ENCODE assay signal across 5 cellular contexts in the genomic region with DNA sequence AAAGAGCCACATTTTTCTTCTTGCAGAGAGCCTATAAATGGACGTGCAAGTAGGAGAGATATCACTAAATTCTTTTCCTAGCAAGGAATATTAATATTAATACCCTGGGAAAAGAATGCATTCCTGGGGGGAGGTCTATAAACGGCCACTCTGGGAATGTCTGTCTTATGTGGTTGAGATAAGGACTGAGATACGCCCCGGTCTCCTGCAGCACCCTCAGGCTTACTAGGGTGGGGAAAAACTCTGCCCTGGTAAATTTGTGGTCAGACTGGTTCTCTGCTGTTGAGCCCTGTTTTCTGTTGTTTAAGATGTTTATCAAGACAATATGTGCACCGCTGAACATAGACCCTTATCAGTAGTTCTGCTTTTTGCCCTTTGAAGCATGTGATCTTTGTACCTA.
DNase-seq lines count a peak whose midpoint lies in the region; ATAC-seq, FAIRE-seq and TF ChIP-seq lines count a peak whose summit lies in the region.
"Not testable (repeated sequence)": the region's sequence is repeated elsewhere in the genome, so short reads cannot be mapped to it uniquely, and the experiment has no call there.

No MANE protein-coding gene starts in this region.

- TF ChIP-seq POLR2A in HCT116 (IDR thresholded peaks at IDR 0.05; ENCODE audit: borderline replicate concordance, extremely low read depth, insufficient read depth, insufficient read length); K562 (conservative IDR thresholded peaks at IDR 0.05): not testable (repeated sequence)

- H3K9me1 ChIP-seq in K562 (ENCODE audit: control insufficient read depth, insufficient read depth, low read length) = not testable (repeated sequence)

- not testable (repeated sequence) for H3K27me3 Mint-ChIP-seq in Caco-2 (ENCODE audit: insufficient read depth, unreplicated experiment)

- H3K79me2 ChIP-seq in HCT116 (ENCODE audit: insufficient read depth, low read length); K562 (ENCODE audit: control insufficient read depth, insufficient read depth, low read length): not testable (repeated sequence)

- H3K36me3 ChIP-seq in Caco-2 (ENCODE audit: control insufficient read depth, insufficient read depth, low read length); HCT116 (ENCODE audit: control insufficient read depth in 1 of 2, insufficient read depth in 2 of 2, low read length in 2 of 2); HEK293 (ENCODE audit: control insufficient read depth in 2 of 2, insufficient read depth in 1 of 2, low read length in 2 of 2); K562 (ENCODE audit: control insufficient read depth, insufficient read depth, low read length): not testable (repeated sequence)

- CTCF ChIA-PET in Caco-2 (lab: Charles Lee); HCT116 (lab: Charles Lee); K562 (lab: Yijun Ruan, JAX; ENCODE audit: low intra/inter-chr PET ratio): not testable (repeated sequence)
- CTCF ChIA-PET in HEK293 (lab: Yijun Ruan, JAX) = interaction anchor here (2.3 kb wide), 1 partner anchor 35 kb away, joined by 10 read pairs; no protein-coding TSS in a partner anchor

- not testable (repeated sequence) for H3K4me1 ChIP-seq in Caco-2; HCT116 (ENCODE audit: control insufficient read depth in 1 of 2, insufficient read depth in 2 of 2, low read length in 2 of 2); HEK293 (ENCODE audit: control insufficient read depth, insufficient read depth, low read length); K562 (replicated peaks in 1 of 2; ENCODE audit: control insufficient read depth in 2 of 2, insufficient read depth in 2 of 2, low read length in 2 of 2)

- ATAC-seq in HCT116, K562: not testable (repeated sequence)

- RAD21 ChIA-PET in HCT116 (lab: Charles Lee; ENCODE audit: low non-redundant PET in 1 of 2, low total read pairs in 2 of 2, uncharacterized antibody in 2 of 2, unreplicated experiment in 2 of 2) = not testable (repeated sequence)

- not testable (repeated sequence) for H3K9ac ChIP-seq in HCT116 (ENCODE audit: low read length); K562 (ENCODE audit: insufficient read depth in 1 of 2, low read depth in 2 of 2, low read length in 2 of 2)

- in situ Hi-C loops in K562 (cut with MboI) = not testable (repeated sequence)

- not testable (repeated sequence) for H3K27me3 ChIP-seq in Caco-2 (replicated peaks; ENCODE audit: control insufficient read depth, insufficient read depth, low read length); HCT116 (ENCODE audit: insufficient read depth, low read length); K562 (ENCODE audit: control insufficient read depth in 2 of 2, insufficient read depth in 2 of 2, low read length in 2 of 2)

- peak overlapping the region; percentile 28 for H3K4me3 Mint-ChIP-seq in Caco-2 (ENCODE audit: unreplicated experiment)

- not testable (repeated sequence) for H3K36me3 Mint-ChIP-seq in Caco-2 (ENCODE audit: insufficient read depth, unreplicated experiment)

- not testable (repeated sequence) for H3K4me3 ChIP-seq in Caco-2 (ENCODE audit: low read depth, low read length); HCT116 (replicated peaks in 1 of 2; ENCODE audit: low read depth in 1 of 2, low read length in 2 of 2); HEK293 (ENCODE audit: low read depth, low read length); K562

- not testable (repeated sequence) for TF ChIP-seq RAD21 in HCT116 (IDR thresholded peaks at IDR 0.05; ENCODE audit: low read depth); K562 (CRISPR knock-in tag; conservative IDR thresholded peaks at IDR 0.05 in 1 of 2, IDR thresholded peaks at IDR 0.05 in 1 of 2)

- TF ChIP-seq EP300 in K562 (IDR thresholded peaks at IDR 0.05; ENCODE audit: low read length) = not testable (repeated sequence)

- not testable (repeated sequence) for FAIRE-seq in K562 (lab: Jason Lieb, UNC)

- not testable (repeated sequence) for BruUV-seq in Caco-2 (replicated peaks; lab: Mats Ljungman, UMichigan); HCT116 (replicated peaks; lab: Mats Ljungman, UMichigan); K562 (replicated peaks; lab: Mats Ljungman, UMichigan)

- not testable (repeated sequence) for H3K4me2 ChIP-seq in HCT116 (ENCODE audit: low read length); K562 (ENCODE audit: insufficient read depth, low read length)

- not testable (repeated sequence) for H3K27ac Mint-ChIP-seq in Caco-2 (ENCODE audit: unreplicated experiment)

- intact Hi-C loops in Caco-2 (cut with micrococcal nuclease; ENCODE audit: unreplicated experiment); HCT116 (cut with micrococcal nuclease); K562 (cut with micrococcal nuclease): not testable (repeated sequence)

- POLR2A ChIA-PET in Caco-2 (lab: Charles Lee); HCT116 (lab: Charles Lee); HEK293 (lab: Yijun Ruan, JAX); K562 (lab: Yijun Ruan, JAX): not testable (repeated sequence)

- DNase-seq in Caco-2 (peak in 1 of 2 experiments; percentile 27), OCI-M1 (lab: John Stamatoyannopoulos, UW) (peak; percentile 11)
- not testable (repeated sequence) for DNase-seq in HCT116 (ENCODE audit: low read depth, low spot score); K562 (ENCODE audit: extremely low read depth in 1 of 4, low spot score in 3 of 4)

- H3K27ac ChIP-seq in HCT116 (ENCODE audit: low read depth, low read length); HEK293 (ENCODE audit: extremely low read depth, low read depth, low read length); K562 (ENCODE audit: extremely low read depth, low read depth, low read length): not testable (repeated sequence)

- TF ChIP-seq CTCF in Caco-2 (IDR thresholded peaks at IDR 0.05; ENCODE audit: insufficient read depth in 1 of 2, low read depth in 1 of 2, low read length in 1 of 2, severe bottlenecking in 1 of 2, unreplicated experiment in 1 of 2); HCT116 (IDR thresholded peaks at IDR 0.05 in 2 of 3, conservative IDR thresholded peaks at IDR 0.05 in 1 of 3; ENCODE audit: borderline replicate concordance in 1 of 3, insufficient read depth in 1 of 3, low read depth in 2 of 3, low read length in 2 of 3); HEK293 (tag by site-specific recombination; IDR thresholded peaks at IDR 0.05); K562 (IDR thresholded peaks at IDR 0.05 in 2 of 3, conservative IDR thresholded peaks at IDR 0.05 in 1 of 3; ENCODE audit: insufficient read depth in 2 of 3, low read depth in 1 of 3, low read length in 3 of 3): not testable (repeated sequence)

- H4K20me1 ChIP-seq in HCT116 (ENCODE audit: insufficient read depth); K562 (replicated peaks; ENCODE audit: control insufficient read depth, insufficient read depth, low read length): not testable (repeated sequence)

- H3K9me3 Mint-ChIP-seq in Caco-2 (ENCODE audit: unreplicated experiment) = peaks cover 35% of the 10 kb centered on the region

- not testable (repeated sequence) for H2AFZ ChIP-seq in HCT116 (ENCODE audit: low read depth, low read length, poor library complexity, severe bottlenecking); K562 (ENCODE audit: low read depth, low read length)

- H3K9me2 ChIP-seq in HCT116 (ENCODE audit: insufficient read depth) = not testable (repeated sequence)

- H3K4me1 Mint-ChIP-seq in Caco-2 (ENCODE audit: low read depth, unreplicated experiment) = not testable (repeated sequence)

- 3% methylated on average over 5 of the region's 5 CpGs for WGBS in K562 (ENCODE audit: insufficient coverage, low coverage, missing lambda C conversion rate)

- peaks cover 43% of the 10 kb centered on the region for H3K9me3 ChIP-seq in Caco-2
- not testable (repeated sequence) for H3K9me3 ChIP-seq in HCT116 (ENCODE audit: control insufficient read depth in 1 of 2, insufficient read depth in 1 of 2, low read depth in 1 of 2, low read length in 2 of 2); HEK293 (ENCODE audit: control insufficient read depth, insufficient read depth, low read depth, low read length); K562 (replicated peaks; ENCODE audit: control insufficient read depth, insufficient read depth, low read depth, low read length)

TF ChIP-seq in HCT116, 20 proteins besides CTCF, POLR2A, EP300 and RAD21:
- peak; percentile 42; the same call in 1 of the 2 replicates for TF ChIP-seq CBX3 (IDR thresholded peaks at IDR 0.05; ENCODE audit: low read depth)
TF ChIP-seq in HCT116: peak in this region for 1; not testable (repeated sequence) for 19.

TF ChIP-seq in K562, 482 proteins besides CTCF, POLR2A, EP300 and RAD21 (continues in another document):
- peak; percentile 36; the same call in 1 of the 2 replicates for TF ChIP-seq ZEB2 (IDR thresholded peaks at IDR 0.05)
- TF ChIP-seq, protein P1, sequence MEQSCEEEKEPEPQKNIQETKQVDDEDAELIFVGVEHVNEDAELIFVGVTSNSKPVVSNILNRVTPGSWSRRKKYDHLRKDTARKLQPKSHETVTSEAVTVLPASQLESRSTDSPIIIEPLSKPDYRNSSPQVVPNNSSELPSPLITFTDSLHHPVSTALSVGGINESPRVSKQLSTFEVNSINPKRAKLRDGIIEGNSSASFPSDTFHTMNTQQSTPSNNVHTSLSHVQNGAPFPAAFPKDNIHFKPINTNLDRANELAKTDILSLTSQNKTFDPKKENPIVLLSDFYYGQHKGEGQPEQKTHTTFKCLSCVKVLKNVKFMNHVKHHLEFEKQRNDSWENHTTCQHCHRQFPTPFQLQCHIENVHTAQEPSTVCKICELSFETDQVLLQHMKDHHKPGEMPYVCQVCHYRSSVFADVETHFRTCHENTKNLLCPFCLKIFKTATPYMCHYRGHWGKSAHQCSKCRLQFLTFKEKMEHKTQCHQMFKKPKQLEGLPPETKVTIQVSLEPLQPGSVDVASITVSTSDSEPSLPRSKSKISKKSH (CRISPR knock-in tag; IDR thresholded peaks at IDR 0.05) = peak; percentile 81
- TF ChIP-seq, protein P2, sequence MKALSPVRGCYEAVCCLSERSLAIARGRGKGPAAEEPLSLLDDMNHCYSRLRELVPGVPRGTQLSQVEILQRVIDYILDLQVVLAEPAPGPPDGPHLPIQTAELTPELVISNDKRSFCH (CRISPR knock-in tag; IDR thresholded peaks at IDR 0.05) = not testable (repeated sequence)
- TF ChIP-seq, protein P2 (tag; IDR thresholded peaks at IDR 0.05) = 0 out of 2 replicates have a peak, but pooled peaks have one; percentile 27
